In genomic region chr17:44878627-44879221, GRCh38 we compare ENCODE assay signal across 9 cellular contexts.
DNase-seq lines count a peak whose midpoint lies in the region; ATAC-seq and TF ChIP-seq lines count a peak whose summit lies in the region.
"Had no signal": no experiment of that assay in that cellular context is flagged by ENCODE, and none has a peak within 500 bp of the region (broad histone marks: within the 10 kb centered on the region; RNA-seq: fewer than 3 reads in every experiment).

No MANE protein-coding gene starts in this region.

- peak; percentile 18 for DNase-seq in stimulated activated CD4-positive, alpha-beta T cell treated with anti-CD3 and anti-CD28 coated beads, Interleukin-4, amount 100 ng/mL, for 24 hours
- no peak for DNase-seq in stimulated activated CD4-positive, alpha-beta T cell treated with anti-CD3 and anti-CD28 coated beads, Interleukin-12 subunit alpha, Interleukin-12 subunit beta, amount 100 ng/mL, for 4 hours
- DNase-seq in NB4 (ENCODE audit: low read depth) (peak; percentile 46), iPS-NIHi11 (ENCODE audit: low spot score) (peak; percentile 59)
- DNase-seq in activated naive CD4-positive, alpha-beta T cell treated with anti-CD3 and anti-CD28 coated beads, Interleukin-2, amount 10 ng/mL, durations not matched to agents 7 days and 5 days: peak; percentile 54
- DNase-seq in NK-92 treated with Interleukin-12 subunit alpha and Interleukin-12 subunit beta, amount 100 ng/mL, for 24 hours (lab: John Stamatoyannopoulos, UW): no peak

- peaks cover 41% of the 10 kb centered on the region for H3K36me3 Mint-ChIP-seq in activated naive CD4-positive, alpha-beta T cell treated with anti-CD3 and anti-CD28 coated beads, Interleukin-2, amount 10 ng/mL, durations not matched to agents 7 days and 5 days

- no peaks in the 10 kb centered on the region for H3K9me3 Mint-ChIP-seq in activated naive CD4-positive, alpha-beta T cell treated with anti-CD3 and anti-CD28 coated beads, Interleukin-2, amount 10 ng/mL, durations not matched to agents 7 days and 5 days
- H3K9me3 Mint-ChIP-seq: central memory CD8-positive, alpha-beta T cell had no signal

- no peak overlapping the region for H3K27ac Mint-ChIP-seq in activated naive CD4-positive, alpha-beta T cell treated with anti-CD3 and anti-CD28 coated beads, Interleukin-2, amount 10 ng/mL, durations not matched to agents 7 days and 5 days

- no peak for TF ChIP-seq POLR2A in NB4 (IDR thresholded peaks at IDR 0.05; ENCODE audit: extremely low read depth, insufficient read length)

- H3K4me1 Mint-ChIP-seq in activated naive CD4-positive, alpha-beta T cell treated with anti-CD3 and anti-CD28 coated beads, Interleukin-2, amount 10 ng/mL, durations not matched to agents 7 days and 5 days: no peaks in the 10 kb centered on the region

- peak; percentile 51 for TF ChIP-seq CTCF in NB4 (IDR thresholded peaks at IDR 0.05; ENCODE audit: low read depth, low read length)

- no peak overlapping the region for H3K4me3 Mint-ChIP-seq in activated naive CD4-positive, alpha-beta T cell treated with anti-CD3 and anti-CD28 coated beads, Interleukin-2, amount 10 ng/mL, durations not matched to agents 7 days and 5 days
- H3K4me3 Mint-ChIP-seq: central memory CD8-positive, alpha-beta T cell had no signal

- H3K27me3 Mint-ChIP-seq in activated naive CD4-positive, alpha-beta T cell treated with anti-CD3 and anti-CD28 coated beads, Interleukin-2, amount 10 ng/mL, durations not matched to agents 7 days and 5 days: no peaks in the 10 kb centered on the region
- H3K27me3 Mint-ChIP-seq: central memory CD8-positive, alpha-beta T cell had no signal

- H3K4me3 ChIP-seq in NB4 (ENCODE audit: low read depth, low read length): no peak overlapping the region

- CTCF ChIA-PET in activated naive CD4-positive, alpha-beta T cell treated with anti-CD3 and anti-CD28 coated beads, Interleukin-2, amount 10 ng/mL, durations not matched to agents 7 days and 5 days (lab: Charles Lee): interaction anchor here (0.8 to 2.9 kb wide), 18 partner anchors 9 to 323 kb away, joined by 3 to 19 read pairs (median 3); partner anchors contain the start of genes ACBD4 and EFTUD2

- no peak for ATAC-seq in GM21528 (IDR thresholded peaks at IDR 0.05; ENCODE audit: low FRiP score, unreplicated experiment)
- ATAC-seq in HG02938 (IDR thresholded peaks at IDR 0.05; ENCODE audit: unreplicated experiment): no peak

Comparison
In these comparisons a context has a peak if more than half of its experiments do, and no peak if none do; other contexts are left out.
1. DNase-seq: peak in stimulated activated CD4-positive, alpha-beta T cell treated with anti-CD3 and anti-CD28 coated beads, Interleukin-4, amount 100 ng/mL, for 24 hours (single experiment), NB4 (single experiment), activated naive CD4-positive, alpha-beta T cell treated with anti-CD3 and anti-CD28 coated beads, Interleukin-2, amount 10 ng/mL, durations not matched to agents 7 days and 5 days (single experiment) and iPS-NIHi11 (single experiment); none in stimulated activated CD4-positive, alpha-beta T cell treated with anti-CD3 and anti-CD28 coated beads, Interleukin-12 subunit alpha, Interleukin-12 subunit beta, amount 100 ng/mL, for 4 hours (single experiment) and NK-92 treated with Interleukin-12 subunit alpha and Interleukin-12 subunit beta, amount 100 ng/mL, for 24 hours (single experiment).